11 cellular contexts compared by ENCODE assay signal in genomic region chr16:67392301-67393059, GRCh38. TPM values are rescaled to one million over a fixed set of nuclear protein-coding genes. Genes with fewer than 3 reads are reported as not detected.
A peak's percentile ranks its signal among the peaks of the same experiment; 100 is the strongest.
DNase-seq lines count a peak whose midpoint lies in the region; ATAC-seq, FAIRE-seq and TF ChIP-seq lines count a peak whose summit lies in the region.
"Had no signal": no experiment of that assay in that cellular context is flagged by ENCODE, and none has a peak within 500 bp of the region (broad histone marks: within the 10 kb centered on the region; RNA-seq: fewer than 3 reads in every experiment).

No MANE protein-coding gene starts in this region.

- intact Hi-C loops in IMR-90 (cut with micrococcal nuclease), result loop anchor here (5.0 kb wide), 1 partner anchor 145 kb away; the partner anchor contains the start of genes FHOD1 and SLC9A5
- intact Hi-C loops in pancreas (cut with DNase I), result no loop called here

- H3K4me3 Mint-ChIP-seq in activated CD4-positive, alpha-beta memory T cell treated with anti-CD3 and anti-CD28 coated beads, Interleukin-2, amount 10 ng/mL, durations not matched to agents 7 days and 5 days, result no peak overlapping the region

- H2BK15ac ChIP-seq in IMR-90 (ENCODE audit: low read depth, low read length), result no peak overlapping the region

- H3K27me3 ChIP-seq in ACC112 (ENCODE audit: insufficient read depth, low read length) (peaks cover 9% of the 10 kb centered on the region), IMR-90 (ENCODE audit: control insufficient read depth, insufficient read depth, low read length) (peaks cover 4% of the 10 kb centered on the region; the same call in 1 of the 2 replicates), pancreas (no peaks in the 10 kb centered on the region)

- no peak overlapping the region for H3K18ac ChIP-seq in IMR-90 (ENCODE audit: low read depth, low read length)

- H3K14ac ChIP-seq in IMR-90 (replicated peaks; ENCODE audit: low read depth, low read length), result no peak overlapping the region

- WGBS in IMR-90 (ENCODE audit: extremely low coverage in 2 of 2, insufficient read length in 1 of 2), 2 experiments, result 81% methylated on average over 11 of the region's 18 CpGs; no CpG with 5 or more reads in 1 of the 2 experiments
- 78 to 79% methylated on average over 18 of the region's 18 CpGs for WGBS in pancreas, 2 donors

- H2AFZ ChIP-seq in ACC112 (ENCODE audit: low read length, unreplicated experiment) (no peak overlapping the region), IMR-90 (replicated peaks; ENCODE audit: low read length, poor library complexity) (peak overlapping the region; percentile 96)

- no peak for TF ChIP-seq RAD21 in IMR-90 (IDR thresholded peaks at IDR 0.05; ENCODE audit: low read length)

- no peak overlapping the region for H2BK120ac ChIP-seq in IMR-90 (ENCODE audit: low read depth, low read length)

- peaks cover 29% of the 10 kb centered on the region for H3K4me1 ChIP-seq in ACC112 (ENCODE audit: control insufficient read depth, insufficient read depth, low read length, unreplicated experiment)
- peaks cover 16% of the 10 kb centered on the region for H3K4me1 ChIP-seq in IMR-90 (ENCODE audit: control insufficient read depth, insufficient read depth, low read length)
- peaks cover 15 to 31% (median 17%) of the 10 kb centered on the region in 3 donors for H3K4me1 ChIP-seq in pancreas

- H4K5ac ChIP-seq in IMR-90 (ENCODE audit: low read depth, low read length), result no peak overlapping the region

- dilution Hi-C loops in IMR-90 (cut with HindIII; ENCODE audit: low sequenced_read_pairs, unreplicated experiment), result no loop called here

- TF ChIP-seq POLR2A in IMR-90 (IDR thresholded peaks at IDR 0.05; ENCODE audit: low read depth, low read length), result no peak; the same call in 1 of the 2 replicates

- H3K9me3 ChIP-seq in IMR-90 (ENCODE audit: control insufficient read depth, insufficient read depth, low read length) (no peaks in the 10 kb centered on the region), pancreas (no peaks in the 10 kb centered on the region)

- no TSS peak for BruUV-seq in IMR-90 (replicated peaks; lab: Mats Ljungman, UMichigan)

- H3K56ac ChIP-seq in IMR-90 (ENCODE audit: extremely low read depth, insufficient read depth, low read length), result no peak overlapping the region

- no peak for TF ChIP-seq CTCF in IMR-90 (conservative IDR thresholded peaks at IDR 0.05; ENCODE audit: low read depth, low read length)
- no peak for TF ChIP-seq CTCF in fibroblast of villous mesenchyme (IDR thresholded peaks at IDR 0.05; ENCODE audit: insufficient read depth, low read depth, low read length)
- no peak for TF ChIP-seq CTCF in pancreas (IDR thresholded peaks at IDR 0.05)

- H3K4me3 ChIP-seq in ACC112 (ENCODE audit: low read depth, low read length) (peak overlapping the region; percentile 74), IMR-90 (ENCODE audit: insufficient read depth, low read depth, low read length) (no peak overlapping the region), fibroblast of villous mesenchyme (ENCODE audit: low read depth, low read length) (peak overlapping the region; percentile 48), pancreas (peak overlapping the region; percentile 2 to 46 (median 19))
- H3K4me3 ChIP-seq: GM12878 had no signal

- no peaks in the 10 kb centered on the region for H3K79me2 ChIP-seq in ACC112 (ENCODE audit: control insufficient read depth, insufficient read depth, low read length, unreplicated experiment)

- H2BK20ac ChIP-seq in IMR-90 (ENCODE audit: low read depth, low read length), result no peak overlapping the region

- H4K8ac ChIP-seq in IMR-90 (ENCODE audit: low read depth in 2 of 2, low read length in 2 of 2), result peak overlapping the region in 1 of 2 experiments; percentile 2; a peak in 1 of 4 replicates

- H3K9me3 Mint-ChIP-seq in activated CD4-positive, alpha-beta memory T cell treated with anti-CD3 and anti-CD28 coated beads, Interleukin-2, amount 10 ng/mL, durations not matched to agents 7 days and 5 days, result no peaks in the 10 kb centered on the region
- H3K9me3 Mint-ChIP-seq: activated naive CD4-positive, alpha-beta T cell treated with anti-CD3 and anti-CD28 coated beads, Interleukin-2, amount 50 U/mL, for 72 hours had no signal

- in situ Hi-C loops in IMR-90 (cut with MboI; ENCODE audit: low sequenced_read_pairs), result no loop called here

- no peak for FAIRE-seq in pancreas (lab: Jason Lieb, UNC)
- FAIRE-seq: GM12878 had no signal

- no peaks in the 10 kb centered on the region for H3K79me1 ChIP-seq in IMR-90 (ENCODE audit: low read depth in 1 of 2, low read length in 2 of 2)

- no peak overlapping the region for H3K23ac ChIP-seq in IMR-90 (ENCODE audit: low read depth, low read length)

- H3K36me3 ChIP-seq in ACC112 (ENCODE audit: insufficient read depth, low read length), result no peaks in the 10 kb centered on the region
- H3K36me3 ChIP-seq in IMR-90 (ENCODE audit: control insufficient read depth, insufficient read depth, low read length), result no peaks in the 10 kb centered on the region
- no peaks in the 10 kb centered on the region for H3K36me3 ChIP-seq in pancreas

- DNase-seq in IMR-90 (no peak), fibroblast of villous mesenchyme (ENCODE audit: low read depth) (no peak), pancreas (peak in 1 of 6 donors; percentile 49), NCI-H510A treated with DMSO at 0.1 percent for 48 hours (lab: John Stamatoyannopoulos, UW) (no peak), SHP77 (lab: John Stamatoyannopoulos, UW) (no peak)
- DNase-seq in activated CD4-positive, alpha-beta memory T cell treated with anti-CD3 and anti-CD28 coated beads, Interleukin-2, amount 10 ng/mL, durations not matched to agents 7 days and 5 days, result no peak

- H2AK5ac ChIP-seq in IMR-90 (ENCODE audit: low read depth, low read length), result no peak overlapping the region; the same call in none of the 2 replicates

- H3K27ac Mint-ChIP-seq in activated CD4-positive, alpha-beta memory T cell treated with anti-CD3 and anti-CD28 coated beads, Interleukin-2, amount 10 ng/mL, durations not matched to agents 7 days and 5 days, result no peak overlapping the region

- H2BK5ac ChIP-seq in IMR-90 (ENCODE audit: low read depth, low read length, poor library complexity, severe bottlenecking), result no peak overlapping the region

- H3K36me3 Mint-ChIP-seq in activated CD4-positive, alpha-beta memory T cell treated with anti-CD3 and anti-CD28 coated beads, Interleukin-2, amount 10 ng/mL, durations not matched to agents 7 days and 5 days (ENCODE audit: low read depth), result no peaks in the 10 kb centered on the region
- H3K36me3 Mint-ChIP-seq: activated naive CD4-positive, alpha-beta T cell treated with anti-CD3 and anti-CD28 coated beads, Interleukin-2, amount 50 U/mL, for 72 hours had no signal

- CTCF ChIA-PET in IMR-90 (lab: Yijun Ruan, JAX), result interaction anchor here (0.8 to 1.0 kb wide), 2 partner anchors 42 to 131 kb away, joined by 3 to 4 read pairs; no protein-coding TSS in a partner anchor
- CTCF ChIA-PET in activated CD4-positive, alpha-beta memory T cell treated with anti-CD3 and anti-CD28 coated beads, Interleukin-2, amount 10 ng/mL, durations not matched to agents 7 days and 5 days (lab: Charles Lee), result interaction anchor here (0.6 to 1.4 kb wide), 4 partner anchors 12 to 608 kb away, joined by 3 to 5 read pairs (median 4); no protein-coding TSS in a partner anchor

- peak overlapping the region; percentile 85; the same call in 1 of the 2 replicates for H3K4me2 ChIP-seq in IMR-90 (ENCODE audit: low read depth, low read length)

- no peak overlapping the region for H3K9ac ChIP-seq in IMR-90 (ENCODE audit: low read depth, low read length)

- peak overlapping the region; percentile 27; the same call in 1 of the 2 replicates for H3K4ac ChIP-seq in IMR-90 (ENCODE audit: low read depth, low read length)

- H3K27me3 Mint-ChIP-seq in activated CD4-positive, alpha-beta memory T cell treated with anti-CD3 and anti-CD28 coated beads, Interleukin-2, amount 10 ng/mL, durations not matched to agents 7 days and 5 days, result peaks cover 44% of the 10 kb centered on the region

- ATAC-seq in IMR-90 (ENCODE audit: low read depth), result no peak
- no peak for ATAC-seq in pancreas
- no peak for ATAC-seq in HG03025 (IDR thresholded peaks at IDR 0.05; ENCODE audit: low FRiP score, unreplicated experiment)

- peaks cover 5% of the 10 kb centered on the region for H3K4me1 Mint-ChIP-seq in activated CD4-positive, alpha-beta memory T cell treated with anti-CD3 and anti-CD28 coated beads, Interleukin-2, amount 10 ng/mL, durations not matched to agents 7 days and 5 days

- H3K27ac ChIP-seq in ACC112 (ENCODE audit: low read depth, low read length) (no peak overlapping the region), IMR-90 (ENCODE audit: insufficient read depth, low read length) (no peak overlapping the region), pancreas (peak overlapping the region in 1 of 4 donors; percentile 69)
- H3K27ac ChIP-seq: epithelial cell of prostate had no signal

- no peaks in the 10 kb centered on the region for H4K20me1 ChIP-seq in IMR-90 (ENCODE audit: insufficient read depth, low read length)

- H2AK9ac ChIP-seq in IMR-90 (replicated peaks; ENCODE audit: low read depth, low read length, poor library complexity), result peak overlapping the region; percentile 76

- peaks cover 5% of the 10 kb centered on the region; the same call in 1 of the 2 replicates for H3K9me1 ChIP-seq in IMR-90 (ENCODE audit: insufficient read depth, low read length)

- POLR2A ChIA-PET in IMR-90 (lab: Charles Lee; ENCODE audit: unreplicated experiment), result no interaction called here
- POLR2A ChIA-PET in activated CD4-positive, alpha-beta memory T cell treated with anti-CD3 and anti-CD28 coated beads, Interleukin-2, amount 10 ng/mL, durations not matched to agents 7 days and 5 days (lab: Charles Lee), result interaction anchor here (1.3 kb wide), 1 partner anchor 148 kb away, joined by 3 read pairs; no protein-coding TSS in a partner anchor

- H4K91ac ChIP-seq in IMR-90 (ENCODE audit: insufficient read depth, low read depth, low read length), result no peak overlapping the region

RNA-seq across cellular contexts. Expression of gene TPPP3, which starts 0.8 kb away (rescaled TPM):
- total RNA-seq in IMR-90 (2012; rRNA removed), result 0.54 and 0.56 TPM in 2 replicates
- 2.2 and 2.4 TPM in 2 replicates for polyA plus RNA-seq in IMR-90 (2012; rRNA removed)
- polyA plus RNA-seq in IMR-90 (2012; cell fraction: cytosol; rRNA removed), result 2.0 and 3.4 TPM in 2 replicates
- polyA plus RNA-seq in IMR-90 (2012; cell fraction: nucleus; rRNA removed; ENCODE audit: low replicate concordance), result 1.8 and 2.4 TPM in 2 replicates
- total RNA-seq in fibroblast of villous mesenchyme, result 0.86 and 0.97 TPM in 2 replicates
- 10 to 100 TPM in 2 of 6 donors, 1 to 10 TPM in 4; 4.5 to 30.3 (median 7.1) TPM for total RNA-seq in pancreas
- 10 to 100 TPM; 30.1 to 76.2 TPM for polyA plus RNA-seq in pancreas
- not detected for total RNA-seq in activated CD4-positive, alpha-beta memory T cell treated with anti-CD3 and anti-CD28 coated beads, Interleukin-2, amount 10 ng/mL, durations not matched to agents 7 days and 5 days
- total RNA-seq: activated naive CD4-positive, alpha-beta T cell treated with anti-CD3 and anti-CD28 coated beads, Interleukin-2, amount 50 U/mL, for 72 hours; GM12878 had no signal

RNA-seq across cellular contexts. Expression of gene ZDHHC1, which starts 23.8 kb away (rescaled TPM):
- total RNA-seq in IMR-90 (2012; rRNA removed) (1.7 and 2.0 TPM in 2 replicates), fibroblast of villous mesenchyme (5.2 and 8.1 TPM in 2 replicates), pancreas (10 to 100 TPM in 2 of 6 donors, 1 to 10 TPM in 4; 8.1 to 11.3 (median 9.7) TPM)
- polyA plus RNA-seq in IMR-90 (2012; rRNA removed) (5.9 and 6.1 TPM in 2 replicates), pancreas (10 to 100 TPM; 11.2 to 15.2 TPM)
- 4.2 and 9.4 TPM in 2 replicates for polyA plus RNA-seq in IMR-90 (2012; cell fraction: cytosol; rRNA removed)
- polyA plus RNA-seq in IMR-90 (2012; cell fraction: nucleus; rRNA removed; ENCODE audit: low replicate concordance), result 16.9 and 38.6 TPM in 2 replicates
- under 1 TPM; 0.23 to 0.45 TPM for total RNA-seq in activated CD4-positive, alpha-beta memory T cell treated with anti-CD3 and anti-CD28 coated beads, Interleukin-2, amount 10 ng/mL, durations not matched to agents 7 days and 5 days

RNA-seq across cellular contexts. Expression of gene HSD11B2, which starts 38.4 kb away (rescaled TPM):
- total RNA-seq in IMR-90 (2012; rRNA removed) (not detected in 2 replicates), fibroblast of villous mesenchyme (not detected in 2 replicates), pancreas (1 to 10 TPM; 1.4 to 6.8 (median 5.0) TPM)
- polyA plus RNA-seq in IMR-90 (2012; rRNA removed) (0.26 and 0.27 TPM in 2 replicates), pancreas (10 to 100 TPM in 1 of 2 donors, 1 to 10 TPM in 1; 7.7 to 11.3 TPM)
- polyA plus RNA-seq in IMR-90 (2012; cell fraction: cytosol; rRNA removed), result 0.12 TPM in 1 of 2 replicates, not detected in the other
- polyA plus RNA-seq in IMR-90 (2012; cell fraction: nucleus; rRNA removed; ENCODE audit: low replicate concordance), result 0.47 and 0.60 TPM in 2 replicates
- total RNA-seq in activated CD4-positive, alpha-beta memory T cell treated with anti-CD3 and anti-CD28 coated beads, Interleukin-2, amount 10 ng/mL, durations not matched to agents 7 days and 5 days, result not detected
